Comparison of ENCODE assay signal across 24 cellular contexts in the genomic region with DNA sequence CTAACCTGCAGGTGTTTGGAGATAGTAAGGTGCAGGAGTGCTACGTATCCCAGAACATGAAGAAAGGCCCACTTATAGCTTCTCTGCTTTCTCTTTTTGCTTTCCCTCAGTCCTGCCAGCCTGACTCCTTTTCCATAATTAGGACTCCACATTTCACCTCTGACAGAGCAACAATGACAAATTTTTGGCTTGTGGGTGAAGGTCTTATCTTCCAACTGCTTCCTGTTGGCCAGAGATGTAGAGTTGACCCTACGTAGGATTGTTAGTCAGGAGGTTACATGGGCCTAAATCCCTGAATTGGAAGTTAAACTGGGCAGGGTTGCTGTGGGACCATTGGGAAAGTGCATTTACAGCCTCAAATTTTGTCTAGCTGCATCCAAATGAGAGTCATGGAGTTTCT.
"Had no signal": no experiment of that assay in that cellular context is flagged by ENCODE, and none has a peak within 500 bp of the region (broad histone marks: within the 10 kb centered on the region; RNA-seq: fewer than 3 reads in every experiment).

No MANE protein-coding gene starts in this region.

- H3K4me1 ChIP-seq: lower lobe of right lung, pancreas, prostate gland, right lobe of liver, tibial nerve, uterus had no signal

- H3K27ac ChIP-seq: lower lobe of right lung, pancreas, prostate gland, right lobe of liver, tibial nerve, uterus had no signal

- H3K9me3 ChIP-seq: lower lobe of right lung, pancreas, prostate gland, right lobe of liver, tibial nerve, uterus had no signal

- H3K27me3 ChIP-seq: pancreas, right lobe of liver, tibial nerve, uterus had no signal

- DNase-seq: hypothalamus; immature natural killer cell; kidney; lower lobe of right lung; mammary epithelial cell; mesenchymal stem cell; naive thymus-derived CD8-positive, alpha-beta T cell; nucleus accumbens; pancreas; posterior cingulate gyrus; retina; right lobe of liver; stimulated activated CD4-positive, alpha-beta T cell treated with anti-CD3 and anti-CD28 coated beads, Interleukin-1b, Interleukin-23, amount 100 ng/mL, for 48 hours; stimulated activated CD4-positive, alpha-beta T cell treated with anti-CD3 and anti-CD28 coated beads, Interleukin-2, amount 100 ng/mL, for 48 hours; stimulated activated CD4-positive, alpha-beta T cell treated with anti-CD3 and anti-CD28 coated beads, Interleukin-4, amount 100 ng/mL, for 4 hours; stimulated activated CD8-positive, alpha-beta memory T cell treated with anti-CD3 and anti-CD28 coated beads, Interleukin-4, amount 100 ng/mL, for 48 hours; stimulated activated naive CD4-positive, alpha-beta T cell treated with Interleukin-2 at 50 U/mL for 16 hours; stimulated activated naive CD8-positive, alpha-beta T cell treated with anti-CD3 and anti-CD28 coated beads, Interleukin-15, amount 100 ng/mL, for 72 hours; substantia nigra; uterus had no signal

- ATAC-seq: lower lobe of right lung; naive thymus-derived CD8-positive, alpha-beta T cell; pancreas; right lobe of liver; stimulated activated memory B cell treated with anti-CD40 and anti-IgM and Interleukin-4, amounts not matched to agents 10 μg/mL and 1 μg/mL and 100 μg/mL, for 72 hours; stimulated activated naive CD8-positive, alpha-beta T cell treated with anti-CD3 and anti-CD28 coated beads, Interleukin-15, amount 100 ng/mL, for 72 hours had no signal

- H3K4me3 ChIP-seq: lower lobe of right lung, pancreas, prostate gland, right lobe of liver, smooth muscle cell, tibial nerve, uterus had no signal

- H3K36me3 ChIP-seq: pancreas, prostate gland, right lobe of liver, uterus had no signal
